Comparison of ENCODE assay signal across 18 cellular contexts in genomic region chr1:18830596-18830995, GRCh38. TPM values are rescaled to one million over a fixed set of nuclear protein-coding genes. Genes with fewer than 3 reads are reported as not detected.
A peak's percentile ranks its signal among the peaks of the same experiment; 100 is the strongest.
DNase-seq lines count a peak whose midpoint lies in the region; ATAC-seq and TF ChIP-seq lines count a peak whose summit lies in the region.
"Had no signal": no experiment of that assay in that cellular context is flagged by ENCODE, and none has a peak within 500 bp of the region (broad histone marks: within the 10 kb centered on the region; RNA-seq: fewer than 3 reads in every experiment).

No MANE protein-coding gene starts in this region.

- H3K27ac ChIP-seq in A673 (ENCODE audit: low read depth, low read length, poor library complexity, severe bottlenecking) = no peak overlapping the region
- H3K27ac ChIP-seq: A549, BLaER1, C4-2B had no signal

- TF ChIP-seq CTCF in A673 (conservative IDR thresholded peaks at IDR 0.05; ENCODE audit: low read depth, low read length) = no peak

- DNase-seq in A673 (ENCODE audit: low spot score) (peak; percentile 41), SK-N-DZ (ENCODE audit: low spot score) (peak; percentile 76), NCI-H1436 (lab: John Stamatoyannopoulos, UW) (no peak)
- DNase-seq: 8988T; Caco-2; CD4-positive, CD25-positive, alpha-beta regulatory T cell; CD8-positive, alpha-beta T cell; DMS153; DND-41; GOT3; HFFc6 had no signal

- no peak overlapping the region for H3K4me3 ChIP-seq in A673 (ENCODE audit: low read depth, low read length, poor library complexity, severe bottlenecking)
- H3K4me3 ChIP-seq: A549, BLaER1, HAP-1 had no signal

- no TSS peak for BruUV-seq in A673 (replicated peaks; lab: Mats Ljungman, UMichigan)

- intact Hi-C loops in A673 (cut with micrococcal nuclease; ENCODE audit: unreplicated experiment) = no loop called here

- CTCF ChIA-PET in A673 (lab: Charles Lee) = interaction anchor here (0.7 kb wide), 1 partner anchor 38 kb away, joined by 4 read pairs; no protein-coding TSS in a partner anchor

- H3K9me3 ChIP-seq in A673 (ENCODE audit: low read depth, low read length, poor library complexity, severe bottlenecking) = no peaks in the 10 kb centered on the region
- H3K9me3 ChIP-seq: Caco-2, HAP-1 had no signal

- no peaks in the 10 kb centered on the region for H3K4me1 ChIP-seq in A673 (ENCODE audit: insufficient read depth, low read length, poor library complexity, severe bottlenecking)
- H3K4me1 ChIP-seq: A549, BLaER1, Caco-2, HAP-1 had no signal

- peak; percentile 25; the same call in 1 of the 3 replicates for ATAC-seq in SK-N-SH treated with all-trans-retinoic acid at 6 μM for 48 hours
- no peak for ATAC-seq in GM18861 (IDR thresholded peaks at IDR 0.05; ENCODE audit: unreplicated experiment)
- ATAC-seq in GM21423 (IDR thresholded peaks at IDR 0.05; ENCODE audit: unreplicated experiment) = no peak
- ATAC-seq: A549; CD8-positive, alpha-beta T cell had no signal

- no peaks in the 10 kb centered on the region for H3K36me3 ChIP-seq in A673 (ENCODE audit: insufficient read depth, low read length, poor library complexity, severe bottlenecking)
- H3K36me3 ChIP-seq: BLaER1, HAP-1 had no signal

- H3K27me3 ChIP-seq in A673 (replicated peaks; ENCODE audit: insufficient read depth, low read depth, low read length, poor library complexity) = peaks cover 5% of the 10 kb centered on the region
- H3K27me3 ChIP-seq: BLaER1 had no signal

- POLR2A ChIA-PET in A673 (lab: Charles Lee; ENCODE audit: low non-redundant PET) = no interaction called here

TF ChIP-seq in SK-N-SH treated with all-trans-retinoic acid at 6 μM for 48 hours, 23 proteins besides CTCF, POLR2A, EP300 and RAD21:
- no peak for TF ChIP-seq GLIS3 (CRISPR knock-in tag; IDR thresholded peaks at IDR 0.05)
- TF ChIP-seq ESRRG (CRISPR knock-in tag; IDR thresholded peaks at IDR 0.05) = no peak
- TF ChIP-seq TCF4 (CRISPR knock-in tag; IDR thresholded peaks at IDR 0.05; ENCODE audit: borderline replicate concordance) = peak; percentile 98
- TF ChIP-seq, protein P1, sequence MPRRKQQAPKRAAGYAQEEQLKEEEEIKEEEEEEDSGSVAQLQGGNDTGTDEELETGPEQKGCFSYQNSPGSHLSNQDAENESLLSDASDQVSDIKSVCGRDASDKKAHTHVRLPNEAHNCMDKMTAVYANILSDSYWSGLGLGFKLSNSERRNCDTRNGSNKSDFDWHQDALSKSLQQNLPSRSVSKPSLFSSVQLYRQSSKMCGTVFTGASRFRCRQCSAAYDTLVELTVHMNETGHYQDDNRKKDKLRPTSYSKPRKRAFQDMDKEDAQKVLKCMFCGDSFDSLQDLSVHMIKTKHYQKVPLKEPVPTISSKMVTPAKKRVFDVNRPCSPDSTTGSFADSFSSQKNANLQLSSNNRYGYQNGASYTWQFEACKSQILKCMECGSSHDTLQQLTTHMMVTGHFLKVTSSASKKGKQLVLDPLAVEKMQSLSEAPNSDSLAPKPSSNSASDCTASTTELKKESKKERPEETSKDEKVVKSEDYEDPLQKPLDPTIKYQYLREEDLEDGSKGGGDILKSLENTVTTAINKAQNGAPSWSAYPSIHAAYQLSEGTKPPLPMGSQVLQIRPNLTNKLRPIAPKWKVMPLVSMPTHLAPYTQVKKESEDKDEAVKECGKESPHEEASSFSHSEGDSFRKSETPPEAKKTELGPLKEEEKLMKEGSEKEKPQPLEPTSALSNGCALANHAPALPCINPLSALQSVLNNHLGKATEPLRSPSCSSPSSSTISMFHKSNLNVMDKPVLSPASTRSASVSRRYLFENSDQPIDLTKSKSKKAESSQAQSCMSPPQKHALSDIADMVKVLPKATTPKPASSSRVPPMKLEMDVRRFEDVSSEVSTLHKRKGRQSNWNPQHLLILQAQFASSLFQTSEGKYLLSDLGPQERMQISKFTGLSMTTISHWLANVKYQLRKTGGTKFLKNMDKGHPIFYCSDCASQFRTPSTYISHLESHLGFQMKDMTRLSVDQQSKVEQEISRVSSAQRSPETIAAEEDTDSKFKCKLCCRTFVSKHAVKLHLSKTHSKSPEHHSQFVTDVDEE (CRISPR knock-in tag; IDR thresholded peaks at IDR 0.05) = peak; percentile 87

RNA-seq across cellular contexts. Expression of gene TAS1R2, which starts 28.9 kb away (rescaled TPM):
- total RNA-seq in A673 (2021) = not detected in 2 replicates
- polyA plus RNA-seq in SK-N-DZ (2014; cell fraction: cytosol; rRNA removed) = not detected in 2 replicates
- polyA plus RNA-seq in SK-N-DZ (2014; cell fraction: nucleus; rRNA removed) = not detected in 2 replicates
- total RNA-seq: Caco-2; CD4-positive, CD25-positive, alpha-beta regulatory T cell; CD8-positive, alpha-beta T cell; HFFc6 had no signal
- polyA plus RNA-seq: A549; CD4-positive, CD25-positive, alpha-beta regulatory T cell had no signal
